Comparison of ENCODE assay signal across 1 cellular context in genomic region chr1:100794719-100795645, GRCh38.
TF ChIP-seq lines count a peak whose summit lies in the region.

No MANE protein-coding gene starts in this region.

TF ChIP-seq in K562, 482 proteins besides CTCF, POLR2A, EP300 and RAD21 (continued from another document and continues in another):
- TF ChIP-seq, protein P1, sequence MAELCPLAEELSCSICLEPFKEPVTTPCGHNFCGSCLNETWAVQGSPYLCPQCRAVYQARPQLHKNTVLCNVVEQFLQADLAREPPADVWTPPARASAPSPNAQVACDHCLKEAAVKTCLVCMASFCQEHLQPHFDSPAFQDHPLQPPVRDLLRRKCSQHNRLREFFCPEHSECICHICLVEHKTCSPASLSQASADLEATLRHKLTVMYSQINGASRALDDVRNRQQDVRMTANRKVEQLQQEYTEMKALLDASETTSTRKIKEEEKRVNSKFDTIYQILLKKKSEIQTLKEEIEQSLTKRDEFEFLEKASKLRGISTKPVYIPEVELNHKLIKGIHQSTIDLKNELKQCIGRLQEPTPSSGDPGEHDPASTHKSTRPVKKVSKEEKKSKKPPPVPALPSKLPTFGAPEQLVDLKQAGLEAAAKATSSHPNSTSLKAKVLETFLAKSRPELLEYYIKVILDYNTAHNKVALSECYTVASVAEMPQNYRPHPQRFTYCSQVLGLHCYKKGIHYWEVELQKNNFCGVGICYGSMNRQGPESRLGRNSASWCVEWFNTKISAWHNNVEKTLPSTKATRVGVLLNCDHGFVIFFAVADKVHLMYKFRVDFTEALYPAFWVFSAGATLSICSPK (IDR thresholded peaks at IDR 0.05; ENCODE audit: borderline replicate concordance), result no peak
- TF ChIP-seq PHF21A (IDR thresholded peaks at IDR 0.05; ENCODE audit: borderline replicate concordance, low read depth) (0 out of 2 replicates have a peak, but pooled peaks have one; percentile 35), STAT6 (CRISPR knock-in tag; IDR thresholded peaks at IDR 0.05) (no peak), ZNF239 (CRISPR knock-in tag; IDR thresholded peaks at IDR 0.05) (no peak), SIX5 (IDR thresholded peaks at IDR 0.05; ENCODE audit: borderline replicate concordance in 1 of 2, insufficient read depth in 1 of 2, low read depth in 1 of 2, low read length in 2 of 2) (no peak), GTF2E2 (tag; IDR thresholded peaks at IDR 0.05) (0 out of 2 replicates have a peak, but pooled peaks have one; percentile 24), DDX20 (tag; IDR thresholded peaks at IDR 0.05; ENCODE audit: low read depth) (no peak), AFF4 (CRISPR knock-in tag; IDR thresholded peaks at IDR 0.05) (no peak), TAF7 (tag; IDR thresholded peaks at IDR 0.05) (no peak), ZNF507 (tag; conservative IDR thresholded peaks at IDR 0.05) (no peak), CHCHD3 (CRISPR knock-in tag; IDR thresholded peaks at IDR 0.05) (no peak), CBX2 (IDR thresholded peaks at IDR 0.05; ENCODE audit: insufficient read depth, low read length, poor library complexity, severe bottlenecking) (no peak), HES1 (IDR thresholded peaks at IDR 0.05; ENCODE audit: low read depth) (no peak), NCOA6 (IDR thresholded peaks at IDR 0.05) (no peak), RBM15 (IDR thresholded peaks at IDR 0.05; ENCODE audit: insufficient read depth, low read length) (no peak), SP1 (CRISPR knock-in tag; IDR thresholded peaks at IDR 0.05) (no peak), KDM4B (IDR thresholded peaks at IDR 0.05; ENCODE audit: borderline replicate concordance in 2 of 2, low read depth in 1 of 2) (no peak), SMARCA4 (IDR thresholded peaks at IDR 0.05) (0 out of 2 replicates have a peak, but pooled peaks have one; percentile 28), PPARD (CRISPR knock-in tag; IDR thresholded peaks at IDR 0.05) (no peak)
- TF ChIP-seq, protein P2, sequence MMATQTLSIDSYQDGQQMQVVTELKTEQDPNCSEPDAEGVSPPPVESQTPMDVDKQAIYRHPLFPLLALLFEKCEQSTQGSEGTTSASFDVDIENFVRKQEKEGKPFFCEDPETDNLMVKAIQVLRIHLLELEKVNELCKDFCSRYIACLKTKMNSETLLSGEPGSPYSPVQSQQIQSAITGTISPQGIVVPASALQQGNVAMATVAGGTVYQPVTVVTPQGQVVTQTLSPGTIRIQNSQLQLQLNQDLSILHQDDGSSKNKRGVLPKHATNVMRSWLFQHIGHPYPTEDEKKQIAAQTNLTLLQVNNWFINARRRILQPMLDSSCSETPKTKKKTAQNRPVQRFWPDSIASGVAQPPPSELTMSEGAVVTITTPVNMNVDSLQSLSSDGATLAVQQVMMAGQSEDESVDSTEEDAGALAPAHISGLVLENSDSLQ (IDR thresholded peaks at IDR 0.05), result no peak
- TF ChIP-seq, protein P3, sequence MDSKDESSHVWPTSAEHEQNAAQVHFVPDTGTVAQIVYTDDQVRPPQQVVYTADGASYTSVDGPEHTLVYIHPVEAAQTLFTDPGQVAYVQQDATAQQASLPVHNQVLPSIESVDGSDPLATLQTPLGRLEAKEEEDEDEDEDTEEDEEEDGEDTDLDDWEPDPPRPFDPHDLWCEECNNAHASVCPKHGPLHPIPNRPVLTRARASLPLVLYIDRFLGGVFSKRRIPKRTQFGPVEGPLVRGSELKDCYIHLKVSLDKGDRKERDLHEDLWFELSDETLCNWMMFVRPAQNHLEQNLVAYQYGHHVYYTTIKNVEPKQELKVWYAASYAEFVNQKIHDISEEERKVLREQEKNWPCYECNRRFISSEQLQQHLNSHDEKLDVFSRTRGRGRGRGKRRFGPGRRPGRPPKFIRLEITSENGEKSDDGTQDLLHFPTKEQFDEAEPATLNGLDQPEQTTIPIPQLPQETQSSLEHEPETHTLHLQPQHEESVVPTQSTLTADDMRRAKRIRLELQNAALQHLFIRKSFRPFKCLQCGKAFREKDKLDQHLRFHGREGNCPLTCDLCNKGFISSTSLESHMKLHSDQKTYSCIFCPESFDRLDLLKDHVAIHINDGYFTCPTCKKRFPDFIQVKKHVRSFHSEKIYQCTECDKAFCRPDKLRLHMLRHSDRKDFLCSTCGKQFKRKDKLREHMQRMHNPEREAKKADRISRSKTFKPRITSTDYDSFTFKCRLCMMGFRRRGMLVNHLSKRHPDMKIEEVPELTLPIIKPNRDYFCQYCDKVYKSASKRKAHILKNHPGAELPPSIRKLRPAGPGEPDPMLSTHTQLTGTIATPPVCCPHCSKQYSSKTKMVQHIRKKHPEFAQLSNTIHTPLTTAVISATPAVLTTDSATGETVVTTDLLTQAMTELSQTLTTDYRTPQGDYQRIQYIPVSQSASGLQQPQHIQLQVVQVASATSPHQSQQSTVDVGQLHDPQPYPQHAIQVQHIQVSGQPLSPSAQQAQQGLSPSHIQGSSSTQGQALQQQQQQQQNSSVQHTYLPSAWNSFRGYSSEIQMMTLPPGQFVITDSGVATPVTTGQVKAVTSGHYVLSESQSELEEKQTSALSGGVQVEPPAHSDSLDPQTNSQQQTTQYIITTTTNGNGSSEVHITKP (IDR thresholded peaks at IDR 0.05; ENCODE audit: partially characterized antibody), result no peak
- TF ChIP-seq, protein P4, sequence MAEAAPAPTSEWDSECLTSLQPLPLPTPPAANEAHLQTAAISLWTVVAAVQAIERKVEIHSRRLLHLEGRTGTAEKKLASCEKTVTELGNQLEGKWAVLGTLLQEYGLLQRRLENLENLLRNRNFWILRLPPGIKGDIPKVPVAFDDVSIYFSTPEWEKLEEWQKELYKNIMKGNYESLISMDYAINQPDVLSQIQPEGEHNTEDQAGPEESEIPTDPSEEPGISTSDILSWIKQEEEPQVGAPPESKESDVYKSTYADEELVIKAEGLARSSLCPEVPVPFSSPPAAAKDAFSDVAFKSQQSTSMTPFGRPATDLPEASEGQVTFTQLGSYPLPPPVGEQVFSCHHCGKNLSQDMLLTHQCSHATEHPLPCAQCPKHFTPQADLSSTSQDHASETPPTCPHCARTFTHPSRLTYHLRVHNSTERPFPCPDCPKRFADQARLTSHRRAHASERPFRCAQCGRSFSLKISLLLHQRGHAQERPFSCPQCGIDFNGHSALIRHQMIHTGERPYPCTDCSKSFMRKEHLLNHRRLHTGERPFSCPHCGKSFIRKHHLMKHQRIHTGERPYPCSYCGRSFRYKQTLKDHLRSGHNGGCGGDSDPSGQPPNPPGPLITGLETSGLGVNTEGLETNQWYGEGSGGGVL (CRISPR knock-in tag; IDR thresholded peaks at IDR 0.05), result no peak
- TF ChIP-seq, protein P5, sequence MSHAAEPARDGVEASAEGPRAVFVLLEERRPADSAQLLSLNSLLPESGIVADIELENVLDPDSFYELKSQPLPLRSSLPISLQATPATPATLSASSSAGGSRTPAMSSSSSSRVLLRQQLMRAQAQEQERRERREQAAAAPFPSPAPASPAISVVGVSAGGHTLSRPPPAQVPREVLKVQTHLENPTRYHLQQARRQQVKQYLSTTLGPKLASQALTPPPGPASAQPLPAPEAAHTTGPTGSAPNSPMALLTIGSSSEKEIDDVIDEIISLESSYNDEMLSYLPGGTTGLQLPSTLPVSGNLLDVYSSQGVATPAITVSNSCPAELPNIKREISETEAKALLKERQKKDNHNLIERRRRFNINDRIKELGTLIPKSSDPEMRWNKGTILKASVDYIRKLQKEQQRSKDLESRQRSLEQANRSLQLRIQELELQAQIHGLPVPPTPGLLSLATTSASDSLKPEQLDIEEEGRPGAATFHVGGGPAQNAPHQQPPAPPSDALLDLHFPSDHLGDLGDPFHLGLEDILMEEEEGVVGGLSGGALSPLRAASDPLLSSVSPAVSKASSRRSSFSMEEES (CRISPR knock-in tag; IDR thresholded peaks at IDR 0.05), result no peak
- TF ChIP-seq, protein P6, sequence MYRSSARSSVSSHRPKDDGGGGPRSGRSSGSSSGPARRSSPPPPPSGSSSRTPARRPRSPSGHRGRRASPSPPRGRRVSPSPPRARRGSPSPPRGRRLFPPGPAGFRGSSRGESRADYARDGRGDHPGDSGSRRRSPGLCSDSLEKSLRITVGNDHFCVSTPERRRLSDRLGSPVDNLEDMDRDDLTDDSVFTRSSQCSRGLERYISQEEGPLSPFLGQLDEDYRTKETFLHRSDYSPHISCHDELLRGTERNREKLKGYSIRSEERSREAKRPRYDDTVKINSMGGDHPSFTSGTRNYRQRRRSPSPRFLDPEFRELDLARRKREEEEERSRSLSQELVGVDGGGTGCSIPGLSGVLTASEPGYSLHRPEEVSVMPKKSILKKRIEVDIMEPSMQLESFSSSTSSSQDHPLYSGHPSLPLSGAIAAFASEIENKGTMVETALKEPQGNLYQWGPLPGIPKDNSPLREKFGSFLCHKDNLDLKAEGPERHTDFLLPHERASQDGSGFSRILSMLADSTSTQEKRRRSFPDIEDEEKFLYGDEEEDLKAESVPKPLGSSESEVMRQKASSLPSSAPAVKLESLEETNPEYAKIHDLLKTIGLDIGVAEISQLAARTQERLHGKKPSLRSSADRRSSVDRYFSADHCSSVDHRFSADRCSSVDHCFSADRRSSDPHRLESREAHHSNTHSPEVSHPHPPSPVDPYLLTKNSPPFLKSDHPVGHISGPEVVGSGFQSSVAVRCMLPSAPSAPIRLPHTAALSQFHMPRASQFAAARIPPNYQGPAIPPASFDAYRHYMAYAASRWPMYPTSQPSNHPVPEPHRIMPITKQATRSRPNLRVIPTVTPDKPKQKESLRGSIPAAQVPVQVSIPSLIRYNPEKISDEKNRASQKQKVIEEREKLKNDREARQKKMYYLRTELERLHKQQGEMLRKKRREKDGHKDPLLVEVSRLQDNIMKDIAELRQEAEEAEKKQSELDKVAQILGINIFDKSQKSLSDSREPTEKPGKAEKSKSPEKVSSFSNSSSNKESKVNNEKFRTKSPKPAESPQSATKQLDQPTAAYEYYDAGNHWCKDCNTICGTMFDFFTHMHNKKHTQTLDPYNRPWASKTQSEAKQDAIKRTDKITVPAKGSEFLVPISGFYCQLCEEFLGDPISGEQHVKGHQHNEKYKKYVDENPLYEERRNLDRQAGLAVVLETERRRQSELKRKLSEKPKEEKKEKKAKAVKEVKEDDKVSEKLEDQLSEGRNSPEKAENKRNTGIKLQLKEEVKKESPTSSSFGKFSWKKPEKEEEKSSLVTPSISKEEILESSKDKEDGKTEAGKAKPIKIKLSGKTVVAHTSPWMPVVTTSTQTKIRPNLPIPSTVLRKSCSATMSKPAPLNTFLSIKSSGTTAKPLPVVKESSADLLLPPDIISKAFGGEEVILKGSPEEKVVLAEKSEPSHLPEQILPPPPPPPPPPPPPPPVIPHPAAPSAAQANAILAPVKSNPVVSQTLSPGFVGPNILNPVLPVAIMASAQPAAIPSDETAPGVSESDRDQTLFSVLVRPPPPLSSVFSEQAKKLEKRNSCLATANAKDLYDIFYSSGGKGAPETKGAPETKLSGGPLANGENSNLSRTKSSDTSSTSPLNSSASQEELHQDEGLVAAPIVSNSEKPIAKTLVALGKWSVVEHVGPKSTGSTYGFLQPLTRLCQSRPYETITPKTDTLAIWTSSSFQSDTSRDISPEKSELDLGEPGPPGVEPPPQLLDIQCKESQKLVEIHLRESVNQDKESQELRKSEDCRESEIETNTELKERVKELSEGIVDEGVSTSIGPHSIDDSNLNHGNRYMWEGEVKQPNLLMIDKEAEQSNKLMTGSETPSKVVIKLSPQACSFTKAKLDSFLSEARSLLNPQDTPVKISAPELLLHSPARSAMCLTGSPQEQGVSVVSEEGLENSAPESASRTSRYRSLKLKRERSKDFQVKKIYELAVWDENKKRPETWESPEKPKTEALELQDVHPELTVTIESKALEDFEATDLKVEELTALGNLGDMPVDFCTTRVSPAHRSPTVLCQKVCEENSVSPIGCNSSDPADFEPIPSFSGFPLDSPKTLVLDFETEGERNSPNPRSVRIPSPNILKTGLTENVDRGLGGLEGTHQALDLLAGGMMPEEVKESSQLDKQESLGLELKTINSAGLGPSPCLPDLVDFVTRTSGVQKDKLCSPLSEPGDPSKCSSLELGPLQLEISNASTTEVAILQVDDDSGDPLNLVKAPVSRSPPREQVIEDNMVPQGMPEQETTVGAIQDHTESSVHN (IDR thresholded peaks at IDR 0.05; ENCODE audit: borderline replicate concordance in 1 of 2, low read depth in 1 of 2), result no peak
